Comparison of ENCODE assay signal across 22 cellular contexts in genomic region chr10:4733150-4733842, GRCh38.
DNase-seq lines count a peak whose midpoint lies in the region; ATAC-seq, FAIRE-seq and TF ChIP-seq lines count a peak whose summit lies in the region.
"Had no signal": no experiment of that assay in that cellular context is flagged by ENCODE, and none has a peak within 500 bp of the region (broad histone marks: within the 10 kb centered on the region; RNA-seq: fewer than 3 reads in every experiment).

No MANE protein-coding gene starts in this region.

- POLR2A ChIA-PET in K562 (lab: Yijun Ruan, JAX) = interaction anchor here (0.6 to 1.9 kb wide), 2 partner anchors 10 to 12 kb away, joined by 3 to 5 read pairs; no protein-coding TSS in a partner anchor

- no peak overlapping the region for H3K9ac ChIP-seq in K562 (ENCODE audit: insufficient read depth in 1 of 2, low read depth in 2 of 2, low read length in 2 of 2)
- H3K9ac ChIP-seq: BLaER1 treated with 17β-estradiol and CSF1 and Interleukin-3, amounts not matched to agents 10 nM and 100 nM had no signal

- no peak overlapping the region for H3K27ac Mint-ChIP-seq in activated naive CD8-positive, alpha-beta T cell treated with anti-CD3 and anti-CD28 coated beads, Interleukin-2, amount 50 U/mL, for 24 hours
- H3K27ac Mint-ChIP-seq in activated naive CD8-positive, alpha-beta T cell treated with anti-CD3 and anti-CD28 coated beads for 36 hours = no peak overlapping the region
- H3K27ac Mint-ChIP-seq: immature natural killer cell; natural killer cell treated with Interleukin-12 subunit alpha and Interleukin-12 subunit beta and Interleukin-15 and Interleukin-18, amount 100 ng/mL, for 72 hours had no signal

- TF ChIP-seq POLR2A in K562 (conservative IDR thresholded peaks at IDR 0.05) = no peak

- WGBS in K562 (ENCODE audit: insufficient coverage, low coverage, missing lambda C conversion rate) = 3% methylated on average over 7 of the region's 7 CpGs

- peaks cover 8 to 17% of the 10 kb centered on the region in 2 experiments; a peak in 2 of 5 replicates for H3K27me3 ChIP-seq in K562 (ENCODE audit: control insufficient read depth in 2 of 2, insufficient read depth in 2 of 2, low read length in 2 of 2)
- peaks cover 0 to 3% (median 0%) of the 10 kb centered on the region in 45 donors for H3K27me3 ChIP-seq in dorsolateral prefrontal cortex
- H3K27me3 ChIP-seq: BLaER1 treated with 17β-estradiol and CSF1 and Interleukin-3, amounts not matched to agents 10 nM and 100 nM; body of pancreas; tibial nerve had no signal

- H3K4me3 ChIP-seq in K562 (no peak overlapping the region), dorsolateral prefrontal cortex (no peak overlapping the region)
- H3K4me3 ChIP-seq: BLaER1 treated with 17β-estradiol and CSF1 and Interleukin-3, amounts not matched to agents 10 nM and 100 nM; body of pancreas; tibial nerve had no signal

- H3K9me1 ChIP-seq in K562 (ENCODE audit: control insufficient read depth, insufficient read depth, low read length) = no peaks in the 10 kb centered on the region

- H3K79me2 ChIP-seq in K562 (ENCODE audit: control insufficient read depth, insufficient read depth, low read length) = no peaks in the 10 kb centered on the region

- peak; percentile 40 for ATAC-seq in activated naive CD8-positive, alpha-beta T cell treated with anti-CD3 and anti-CD28 coated beads, Interleukin-2, amount 50 U/mL, for 24 hours
- ATAC-seq in K562 (no peak), GM19452 (IDR thresholded peaks at IDR 0.05; ENCODE audit: unreplicated experiment) (no peak), HG02642 (IDR thresholded peaks at IDR 0.05; ENCODE audit: poor library complexity, unreplicated experiment) (no peak)
- ATAC-seq: body of pancreas; natural killer cell treated with Interleukin-12 subunit alpha and Interleukin-12 subunit beta and Interleukin-15 and Interleukin-18, amount 100 ng/mL, for 72 hours had no signal

- no peak for TF ChIP-seq RAD21 in K562 (CRISPR knock-in tag; conservative IDR thresholded peaks at IDR 0.05 in 1 of 2, IDR thresholded peaks at IDR 0.05 in 1 of 2)

- no peak for FAIRE-seq in K562 (lab: Jason Lieb, UNC)
- FAIRE-seq: GM12891 had no signal

- peaks cover 7% of the 10 kb centered on the region for H3K4me1 Mint-ChIP-seq in activated naive CD8-positive, alpha-beta T cell treated with anti-CD3 and anti-CD28 coated beads, Interleukin-2, amount 50 U/mL, for 24 hours
- H3K4me1 Mint-ChIP-seq in activated naive CD8-positive, alpha-beta T cell treated with anti-CD3 and anti-CD28 coated beads for 36 hours = no peaks in the 10 kb centered on the region
- H3K4me1 Mint-ChIP-seq: immature natural killer cell had no signal

- TF ChIP-seq CTCF in K562 (IDR thresholded peaks at IDR 0.05 in 2 of 3, conservative IDR thresholded peaks at IDR 0.05 in 1 of 3; ENCODE audit: insufficient read depth in 2 of 3, low read depth in 1 of 3, low read length in 3 of 3) = no peak
- TF ChIP-seq CTCF in dorsolateral prefrontal cortex (IDR thresholded peaks at IDR 0.05 in 54 of 56, conservative IDR thresholded peaks at IDR 0.05 in 2 of 56; ENCODE audit: low read depth in 1 of 56, partially characterized antibody in 56 of 56) = no peak

- CTCF ChIA-PET in K562 (lab: Yijun Ruan, JAX; ENCODE audit: low intra/inter-chr PET ratio) = interaction anchor here (0.6 kb wide), 1 partner anchor 23 kb away, joined by 3 read pairs; no protein-coding TSS in a partner anchor

- no peaks in the 10 kb centered on the region for H4K20me1 ChIP-seq in K562 (replicated peaks; ENCODE audit: control insufficient read depth, insufficient read depth, low read length)
- H4K20me1 ChIP-seq: BLaER1 treated with 17β-estradiol and CSF1 and Interleukin-3, amounts not matched to agents 10 nM and 100 nM had no signal

- intact Hi-C loops in K562 (cut with micrococcal nuclease) = no loop called here
- intact Hi-C loops in dorsolateral prefrontal cortex (cut with DNase I) = no loop called here

- in situ Hi-C loops in K562 (cut with MboI) = no loop called here

- H3K27ac ChIP-seq in K562 (ENCODE audit: extremely low read depth, low read depth, low read length) (no peak overlapping the region), dorsolateral prefrontal cortex (no peak overlapping the region)
- H3K27ac ChIP-seq: BLaER1 treated with 17β-estradiol and CSF1 and Interleukin-3, amounts not matched to agents 10 nM and 100 nM; body of pancreas; tibial nerve had no signal

- no peak overlapping the region for H2AFZ ChIP-seq in K562 (ENCODE audit: low read depth, low read length)

- TF ChIP-seq EP300 in K562 (IDR thresholded peaks at IDR 0.05; ENCODE audit: low read length) = no peak

- peaks cover 16% of the 10 kb centered on the region for H3K27me3 Mint-ChIP-seq in activated naive CD8-positive, alpha-beta T cell treated with anti-CD3 and anti-CD28 coated beads, Interleukin-2, amount 50 U/mL, for 24 hours
- peaks cover 15% of the 10 kb centered on the region for H3K27me3 Mint-ChIP-seq in activated naive CD8-positive, alpha-beta T cell treated with anti-CD3 and anti-CD28 coated beads for 36 hours

- no peak overlapping the region for H3K4me3 Mint-ChIP-seq in activated naive CD8-positive, alpha-beta T cell treated with anti-CD3 and anti-CD28 coated beads, Interleukin-2, amount 50 U/mL, for 24 hours
- H3K4me3 Mint-ChIP-seq in activated naive CD8-positive, alpha-beta T cell treated with anti-CD3 and anti-CD28 coated beads for 36 hours = no peak overlapping the region
- H3K4me3 Mint-ChIP-seq: immature natural killer cell; natural killer cell treated with Interleukin-12 subunit alpha and Interleukin-12 subunit beta and Interleukin-15 and Interleukin-18, amount 100 ng/mL, for 72 hours had no signal

- no peaks in the 10 kb centered on the region for H3K9me3 Mint-ChIP-seq in activated naive CD8-positive, alpha-beta T cell treated with anti-CD3 and anti-CD28 coated beads, Interleukin-2, amount 50 U/mL, for 24 hours
- no peaks in the 10 kb centered on the region for H3K9me3 Mint-ChIP-seq in activated naive CD8-positive, alpha-beta T cell treated with anti-CD3 and anti-CD28 coated beads for 36 hours
- H3K9me3 Mint-ChIP-seq: immature natural killer cell; natural killer cell treated with Interleukin-12 subunit alpha and Interleukin-12 subunit beta and Interleukin-15 and Interleukin-18, amount 100 ng/mL, for 72 hours had no signal

- no peaks in the 10 kb centered on the region for H3K36me3 ChIP-seq in K562 (ENCODE audit: control insufficient read depth, insufficient read depth, low read length)
- H3K36me3 ChIP-seq: BLaER1 treated with 17β-estradiol and CSF1 and Interleukin-3, amounts not matched to agents 10 nM and 100 nM; tibial nerve had no signal

- BruUV-seq in K562 (replicated peaks; lab: Mats Ljungman, UMichigan) = no TSS peak

- no peak for DNase-seq in activated naive CD8-positive, alpha-beta T cell treated with anti-CD3 and anti-CD28 coated beads, Interleukin-2, amount 50 U/mL, for 24 hours
- DNase-seq in activated naive CD8-positive, alpha-beta T cell treated with anti-CD3 and anti-CD28 coated beads for 36 hours = no peak
- no peak for DNase-seq in K562 (ENCODE audit: extremely low read depth in 1 of 4, low spot score in 3 of 4)
- peak; percentile 32 for DNase-seq in kidney tubule cell (ENCODE audit: low spot score)
- peak; percentile 68 for DNase-seq in ureter (ENCODE audit: low spot score)
- no peak for DNase-seq in dorsolateral prefrontal cortex
- DNase-seq: activated naive CD4-positive, alpha-beta T cell treated with Interleukin-2 at 50 U/mL for 16 hours; erythroblast; GF-D8; head of caudate nucleus; immature natural killer cell; NCI-H1436 treated with DMSO at 0.1 percent for 48 hours; NCI-H2171 treated with DMSO at 0.1 percent for 48 hours; NCI-H774; posterior cingulate gyrus had no signal

- no peak overlapping the region for H3K4me2 ChIP-seq in K562 (ENCODE audit: insufficient read depth, low read length)
- H3K4me2 ChIP-seq: BLaER1 treated with 17β-estradiol and CSF1 and Interleukin-3, amounts not matched to agents 10 nM and 100 nM had no signal

- no peaks in the 10 kb centered on the region for H3K4me1 ChIP-seq in K562 (replicated peaks in 1 of 2; ENCODE audit: control insufficient read depth in 2 of 2, insufficient read depth in 2 of 2, low read length in 2 of 2)
- H3K4me1 ChIP-seq: BLaER1 treated with 17β-estradiol and CSF1 and Interleukin-3, amounts not matched to agents 10 nM and 100 nM; body of pancreas; tibial nerve had no signal

- H3K36me3 Mint-ChIP-seq in activated naive CD8-positive, alpha-beta T cell treated with anti-CD3 and anti-CD28 coated beads, Interleukin-2, amount 50 U/mL, for 24 hours (ENCODE audit: low read depth) = no peaks in the 10 kb centered on the region
- no peaks in the 10 kb centered on the region for H3K36me3 Mint-ChIP-seq in activated naive CD8-positive, alpha-beta T cell treated with anti-CD3 and anti-CD28 coated beads for 36 hours
- H3K36me3 Mint-ChIP-seq: immature natural killer cell; natural killer cell treated with Interleukin-12 subunit alpha and Interleukin-12 subunit beta and Interleukin-15 and Interleukin-18, amount 100 ng/mL, for 72 hours had no signal

- H3K9me3 ChIP-seq in K562 (replicated peaks; ENCODE audit: control insufficient read depth, insufficient read depth, low read depth, low read length) = no peaks in the 10 kb centered on the region
- H3K9me3 ChIP-seq: BLaER1 treated with 17β-estradiol and CSF1 and Interleukin-3, amounts not matched to agents 10 nM and 100 nM; body of pancreas; tibial nerve had no signal

TF ChIP-seq in K562, 482 proteins besides CTCF, POLR2A, EP300 and RAD21:
- TF ChIP-seq FOSL1 (tag; conservative IDR thresholded peaks at IDR 0.05) (0 out of 2 replicates have a peak, but pooled peaks have one; percentile 20), IFI16 (CRISPR knock-in tag; IDR thresholded peaks at IDR 0.05) (no peak), NCOA4 (IDR thresholded peaks at IDR 0.05; ENCODE audit: partially characterized antibody) (no peak), GTF2F1 (IDR thresholded peaks at IDR 0.05; ENCODE audit: low read depth, low read length) (no peak), BHLHE40 (IDR thresholded peaks at IDR 0.05; ENCODE audit: low read length) (no peak), PKNOX1 (IDR thresholded peaks at IDR 0.05) (no peak), ZNF121 (CRISPR knock-in tag; conservative IDR thresholded peaks at IDR 0.05) (no peak)

Comparison
In these comparisons a context has a peak if more than half of its experiments do, and no peak if none do; other contexts are left out.
1. DNase-seq: peak in kidney tubule cell (single experiment) and ureter (single experiment); none in activated naive CD8-positive, alpha-beta T cell treated with anti-CD3 and anti-CD28 coated beads, Interleukin-2, amount 50 U/mL, for 24 hours (single experiment), activated naive CD8-positive, alpha-beta T cell treated with anti-CD3 and anti-CD28 coated beads for 36 hours (single experiment), K562 (0 of 4) and dorsolateral prefrontal cortex (0 of 10).